Comparison of ENCODE assay signal across 27 cellular contexts in the genomic region with DNA sequence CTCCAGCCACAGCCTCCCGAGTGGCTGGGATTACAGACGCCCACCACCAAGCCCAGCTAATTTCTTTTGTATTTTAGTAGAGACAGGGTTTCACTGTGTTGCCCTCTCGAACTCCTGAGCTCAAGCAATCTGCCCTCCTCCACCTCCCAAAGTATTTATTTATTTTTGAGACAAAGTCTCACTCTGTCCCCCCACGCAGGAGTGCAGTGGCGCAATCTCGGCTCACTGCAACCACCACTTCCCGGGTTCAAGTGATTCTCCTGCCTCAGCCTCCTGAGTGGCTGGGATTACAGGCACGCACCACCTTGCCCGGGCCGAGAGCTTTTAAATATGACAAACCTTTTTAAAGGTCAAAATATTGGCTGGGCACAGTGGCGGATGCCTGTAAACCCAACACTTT. TPM values are rescaled to one million over a fixed set of nuclear protein-coding genes. Genes with fewer than 3 reads are reported as not detected.
DNase-seq lines count a peak whose midpoint lies in the region; ATAC-seq, FAIRE-seq and TF ChIP-seq lines count a peak whose summit lies in the region.
"Had no signal": no experiment of that assay in that cellular context is flagged by ENCODE, and none has a peak within 500 bp of the region (broad histone marks: within the 10 kb centered on the region; RNA-seq: fewer than 3 reads in every experiment).

No MANE protein-coding gene starts in this region.

- dilution Hi-C loops in mammary epithelial cell (cut with HindIII; ENCODE audit: low sequenced_read_pairs): no loop called here

- TF ChIP-seq POLR2A in HepG2 (IDR thresholded peaks at IDR 0.05; ENCODE audit: insufficient read depth in 1 of 2, low read depth in 2 of 2, low read length in 2 of 2) (no peak), right lobe of liver (IDR thresholded peaks at IDR 0.05) (no peak)

- in situ Hi-C loops in HepG2 (cut with HindIII; ENCODE audit: extremely low pct_ligation_motif_present, low pct_unique_long_range_greater_than_20kb): no loop called here
- in situ Hi-C loops in mammary epithelial cell (cut with MboI; ENCODE audit: low sequenced_read_pairs in 2 of 2): no loop called here

- TF ChIP-seq CTCF in HEK293 (tag by site-specific recombination; IDR thresholded peaks at IDR 0.05) (no peak), HepG2 (CRISPR knock-in tag; IDR thresholded peaks at IDR 0.05) (no peak), right lobe of liver (IDR thresholded peaks at IDR 0.05) (no peak), upper lobe of right lung (IDR thresholded peaks at IDR 0.05) (no peak), mammary epithelial cell (conservative IDR thresholded peaks at IDR 0.05 in 1 of 2, IDR thresholded peaks at IDR 0.05 in 1 of 2; ENCODE audit: extremely low read depth in 1 of 2, insufficient read depth in 1 of 2, low read depth in 1 of 2, low read length in 2 of 2) (no peak)

- no peak overlapping the region for H2AFZ ChIP-seq in HepG2 (ENCODE audit: low read length)
- H2AFZ ChIP-seq in mammary epithelial cell (ENCODE audit: low read depth, low read length): no peak overlapping the region

- no peak overlapping the region for H3K4me3 ChIP-seq in HEK293 (ENCODE audit: low read depth, low read length)
- H3K4me3 ChIP-seq in HepG2 (replicated peaks in 1 of 3; ENCODE audit: insufficient read depth in 1 of 3, low read depth in 2 of 3, low read length in 3 of 3): no peak overlapping the region
- no peak overlapping the region for H3K4me3 ChIP-seq in right lobe of liver
- no peak overlapping the region for H3K4me3 ChIP-seq in upper lobe of right lung
- H3K4me3 ChIP-seq in mammary epithelial cell (replicated peaks in 1 of 3; ENCODE audit: insufficient read depth in 1 of 3, low read depth in 2 of 3, low read length in 3 of 3): no peak overlapping the region
- H3K4me3 ChIP-seq: A549, BLaER1, GM12878 had no signal

- H3K9ac ChIP-seq in HepG2 (ENCODE audit: insufficient read depth, low read depth, low read length) (no peak overlapping the region), mammary epithelial cell (ENCODE audit: insufficient read depth, low read length) (no peak overlapping the region)
- H3K9ac ChIP-seq: BLaER1 had no signal

- CTCF ChIA-PET in HEK293 (lab: Yijun Ruan, JAX) (interaction anchor here (1.3 kb wide), 1 partner anchor 19 kb away, joined by 5 read pairs; no protein-coding TSS in a partner anchor), HepG2 (lab: Yijun Ruan, JAX; ENCODE audit: low intra/inter-chr PET ratio, low total read pairs) (no interaction called here), mammary epithelial cell (lab: Charles Lee; ENCODE audit: low non-redundant PET) (no interaction called here)

- ATAC-seq in HepG2 (peak; percentile 38; the same call in 2 of the 3 replicates), right lobe of liver (peak; percentile 53 to 73 (median 62)), upper lobe of right lung (no peak), GM19397 (IDR thresholded peaks at IDR 0.05; ENCODE audit: unreplicated experiment) (no peak), HG02610 (IDR thresholded peaks at IDR 0.05; ENCODE audit: unreplicated experiment) (no peak)
- ATAC-seq: A549, GM12878 had no signal

- WGBS in HepG2 (ENCODE audit: low lambda C conversion rate): 47% methylated on average over 11 of the region's 11 CpGs
- WGBS in right lobe of liver (ENCODE audit: insufficient coverage, low coverage, low lambda C conversion rate, missing lambda C conversion rate): 52% methylated on average over 11 of the region's 11 CpGs
- 100% methylated on average over 11 of the region's 11 CpGs for WGBS in mammary epithelial cell (ENCODE audit: low coverage, missing lambda C conversion rate)

- intact Hi-C loops in HepG2 (cut with micrococcal nuclease; ENCODE audit: unreplicated experiment): no loop called here
- intact Hi-C loops in right lobe of liver (cut with DNase I): no loop called here
- intact Hi-C loops in upper lobe of right lung (cut with DNase I): no loop called here
- intact Hi-C loops in mammary epithelial cell (cut with micrococcal nuclease): no loop called here

- no TSS peak for BruUV-seq in HepG2 (replicated peaks; lab: Mats Ljungman, UMichigan)
- BruUV-seq in mammary epithelial cell (replicated peaks; lab: Mats Ljungman, UMichigan): no TSS peak

- H3K27ac ChIP-seq in HEK293 (ENCODE audit: extremely low read depth, low read depth, low read length): no peak overlapping the region
- H3K27ac ChIP-seq in HepG2 (ENCODE audit: extremely low read length, insufficient read depth, low read length): peak overlapping the region; percentile 52
- H3K27ac ChIP-seq in right lobe of liver: no peak overlapping the region
- no peak overlapping the region for H3K27ac ChIP-seq in upper lobe of right lung
- no peak overlapping the region for H3K27ac ChIP-seq in mammary epithelial cell (ENCODE audit: insufficient read depth, low read depth, low read length)
- H3K27ac ChIP-seq: 22Rv1, A549, BLaER1 had no signal

- no peaks in the 10 kb centered on the region; a peak in 1 of 3 replicates for H3K36me3 ChIP-seq in HEK293 (ENCODE audit: control insufficient read depth in 2 of 2, insufficient read depth in 1 of 2, low read length in 2 of 2)
- H3K36me3 ChIP-seq in HepG2 (replicated peaks in 1 of 2; ENCODE audit: control insufficient read depth in 1 of 2, insufficient read depth in 2 of 2, low read length in 2 of 2): no peaks in the 10 kb centered on the region
- no peaks in the 10 kb centered on the region for H3K36me3 ChIP-seq in right lobe of liver
- H3K36me3 ChIP-seq in upper lobe of right lung: no peaks in the 10 kb centered on the region
- H3K36me3 ChIP-seq in mammary epithelial cell (ENCODE audit: insufficient read depth, low read length): peaks cover 2% of the 10 kb centered on the region
- H3K36me3 ChIP-seq: BE2C had no signal

- FAIRE-seq in HepG2 (lab: Jason Lieb, UNC): no peak
- FAIRE-seq: A549, GM12878, GM12892, GM18507 had no signal

- no peaks in the 10 kb centered on the region for H4K20me1 ChIP-seq in HepG2 (ENCODE audit: insufficient read depth, low read length)
- peaks cover 6% of the 10 kb centered on the region for H4K20me1 ChIP-seq in mammary epithelial cell (ENCODE audit: insufficient read depth, low read length)

- no peak for TF ChIP-seq EP300 in HepG2 (IDR thresholded peaks at IDR 0.05; ENCODE audit: low read depth in 2 of 2, low read length in 2 of 2)
- no peak for TF ChIP-seq EP300 in HepG2 (CRISPR knock-in tag; IDR thresholded peaks at IDR 0.05; ENCODE audit: borderline replicate concordance)

- POLR2A ChIA-PET in HEK293 (lab: Yijun Ruan, JAX) (interaction anchor here (0.5 to 1.0 kb wide), 3 partner anchors 13 to 21 kb away, joined by 3 read pairs; no protein-coding TSS in a partner anchor), HepG2 (lab: Yijun Ruan, JAX) (interaction anchor here (1.5 to 2.8 kb wide), 3 partner anchors 11 to 19 kb away, joined by 6 to 19 read pairs (median 7); a partner anchor contains a TSS)

- H3K4me2 ChIP-seq in HepG2 (ENCODE audit: low read depth, low read length) (peak overlapping the region; percentile 32; the same call in 1 of the 2 replicates), mammary epithelial cell (ENCODE audit: insufficient read depth, low read depth, low read length) (no peak overlapping the region)
- H3K4me2 ChIP-seq: A549, BLaER1 had no signal

- DNase-seq in HepG2 (ENCODE audit: low spot score) (peak; percentile 35), right lobe of liver (no peak), upper lobe of right lung (peak; percentile 37), mammary epithelial cell (no peak)
- DNase-seq: AML-193; BE2C; C1 segment of cervical spinal cord; CD4-positive, alpha-beta memory T cell; CD4-positive, CD25-positive, alpha-beta regulatory T cell; CD8-positive, alpha-beta memory T cell; COR-L47; DMS 273 treated with DMSO at 0.1 percent for 48 hours; DMS153; DMS53; DMS79; DND-41; EL; GDM1 had no signal

- no peak for TF ChIP-seq RAD21 in HepG2 (CRISPR knock-in tag; IDR thresholded peaks at IDR 0.05)

- H3K27me3 ChIP-seq in HepG2 (ENCODE audit: control insufficient read depth in 1 of 2, insufficient read depth in 2 of 2, low read length in 2 of 2) (no peaks in the 10 kb centered on the region), right lobe of liver (no peaks in the 10 kb centered on the region), upper lobe of right lung (no peaks in the 10 kb centered on the region), mammary epithelial cell (ENCODE audit: insufficient read depth, low read length) (no peaks in the 10 kb centered on the region)
- H3K27me3 ChIP-seq: BE2C, BLaER1 had no signal

- H3K9me3 ChIP-seq in HEK293 (ENCODE audit: control insufficient read depth, insufficient read depth, low read depth, low read length) (no peaks in the 10 kb centered on the region), HepG2 (ENCODE audit: low read length) (no peaks in the 10 kb centered on the region), right lobe of liver (no peaks in the 10 kb centered on the region), upper lobe of right lung (no peaks in the 10 kb centered on the region), mammary epithelial cell (replicated peaks; ENCODE audit: insufficient read depth, low read length) (no peaks in the 10 kb centered on the region)
- H3K9me3 ChIP-seq: A549, BE2C, BLaER1 had no signal

- H3K4me1 ChIP-seq in HEK293 (ENCODE audit: control insufficient read depth, insufficient read depth, low read length): peaks cover 8% of the 10 kb centered on the region; the same call in 1 of the 2 replicates
- H3K4me1 ChIP-seq in HepG2 (ENCODE audit: insufficient read depth, low read length): peaks cover 20% of the 10 kb centered on the region
- peaks cover 0 to 20% (median 5%) of the 10 kb centered on the region in 4 donors for H3K4me1 ChIP-seq in right lobe of liver
- H3K4me1 ChIP-seq in upper lobe of right lung: peaks cover 5% of the 10 kb centered on the region
- H3K4me1 ChIP-seq in mammary epithelial cell (ENCODE audit: insufficient read depth, low read length): no peaks in the 10 kb centered on the region
- H3K4me1 ChIP-seq: BE2C had no signal

- H3K79me2 ChIP-seq in HepG2 (ENCODE audit: insufficient read depth, low read length): peaks cover 77% of the 10 kb centered on the region
- H3K79me2 ChIP-seq in mammary epithelial cell (ENCODE audit: insufficient read depth, low read length): peaks cover 93% of the 10 kb centered on the region

RNA-seq across cellular contexts. Expression of a gene that starts 14.6 kb away (rescaled TPM):
- total RNA-seq in HepG2 (2016; rRNA removed; fragmentation: Illumina TruSeq; extraction: Trizol) (20.3 and 27.7 TPM in 2 replicates), right lobe of liver (10 to 100 TPM; 28.3 to 48.4 (median 43.7) TPM), upper lobe of right lung (139 TPM), mammary epithelial cell (100 to 1,000 TPM in 1 of 2 donors, 10 to 100 TPM in 1; 57.2 to 104 TPM)
- 5.7 and 8.8 TPM in 2 replicates for total RNA-seq in HepG2 (2016; cell fraction: cytosol; rRNA removed; fragmentation: Illumina TruSeq; extraction: Trizol; ENCODE audit: low read depth)
- total RNA-seq in HepG2 (2016; cell fraction: insoluble cytoplasmic fraction; rRNA removed; fragmentation: Illumina TruSeq; extraction: Trizol): 22.2 and 31.9 TPM in 2 replicates
- total RNA-seq in HepG2 (2016; cell fraction: membrane; rRNA removed; fragmentation: Illumina TruSeq; extraction: Trizol): 14.7 and 15.0 TPM in 2 replicates
- 34.7 and 36.8 TPM in 2 replicates for total RNA-seq in HepG2 (2016; cell fraction: nucleus; rRNA removed; fragmentation: Illumina TruSeq; extraction: Trizol)
- polyA plus RNA-seq in HepG2 (2011; rRNA removed) (71.1 and 77.1 TPM in 2 replicates), mammary epithelial cell (89.1 TPM)
- 46.5 and 51.7 TPM in 2 replicates for polyA plus RNA-seq in HepG2 (2011; cell fraction: cytosol; rRNA removed)
- polyA plus RNA-seq in HepG2 (2011; cell fraction: nucleus; rRNA removed): 87.4 and 94.3 TPM in 2 replicates
- 32.2 and 36.9 TPM in 2 replicates for polyA plus RNA-seq in HepG2 (2012)
- 2.7 and 3.2 TPM in 2 replicates for polyA plus RNA-seq in HepG2 (2016; cell fraction: cytosol; fragmentation: Illumina TruSeq; extraction: Trizol; ENCODE audit: low read depth)
- 41.7 and 43.4 TPM in 2 replicates for polyA plus RNA-seq in HepG2 (2016; cell fraction: insoluble cytoplasmic fraction; fragmentation: Illumina TruSeq; extraction: Trizol; ENCODE audit: low read depth)
- 9.9 and 10.5 TPM in 2 replicates for polyA plus RNA-seq in HepG2 (2016; cell fraction: membrane; fragmentation: Illumina TruSeq; extraction: Trizol; ENCODE audit: low read depth)
- 52.2 and 60.2 TPM in 2 replicates for polyA plus RNA-seq in HepG2 (2016; cell fraction: nucleus; fragmentation: Illumina TruSeq; extraction: Trizol; ENCODE audit: insufficient read depth, low read depth)
- polyA minus RNA-seq in HepG2 (2011; rRNA and poly(A)+ RNA removed; ENCODE audit: low replicate concordance): 149 and 174 TPM in 2 replicates
- 41.3 and 51.9 TPM in 2 replicates for polyA minus RNA-seq in HepG2 (2011; cell fraction: cytosol; rRNA and poly(A)+ RNA removed)
- 101 and 107 TPM in 2 replicates for polyA minus RNA-seq in HepG2 (2011; cell fraction: nucleus; rRNA and poly(A)+ RNA removed)
- polyA minus RNA-seq in mammary epithelial cell: 125 TPM

RNA-seq across cellular contexts. Expression of a gene that starts 47.0 kb away (rescaled TPM):
- total RNA-seq in HepG2 (2016; rRNA removed; fragmentation: Illumina TruSeq; extraction: Trizol) (15.0 and 15.9 TPM in 2 replicates), right lobe of liver (10 to 100 TPM in 2 of 6 experiments, 1 to 10 TPM in 4; 4.7 to 12.4 (median 5.7) TPM), upper lobe of right lung (11.3 TPM), mammary epithelial cell (10 to 100 TPM; 14.8 to 26.3 TPM)
- 1.1 and 1.4 TPM in 2 replicates for total RNA-seq in HepG2 (2016; cell fraction: cytosol; rRNA removed; fragmentation: Illumina TruSeq; extraction: Trizol; ENCODE audit: low read depth)
- total RNA-seq in HepG2 (2016; cell fraction: insoluble cytoplasmic fraction; rRNA removed; fragmentation: Illumina TruSeq; extraction: Trizol): 14.6 and 15.0 TPM in 2 replicates
- 4.5 and 4.9 TPM in 2 replicates for total RNA-seq in HepG2 (2016; cell fraction: membrane; rRNA removed; fragmentation: Illumina TruSeq; extraction: Trizol)
- total RNA-seq in HepG2 (2016; cell fraction: nucleus; rRNA removed; fragmentation: Illumina TruSeq; extraction: Trizol): 6.9 and 8.2 TPM in 2 replicates
- polyA plus RNA-seq in HepG2 (2011; rRNA removed) (4.5 and 6.4 TPM in 2 replicates), mammary epithelial cell (15.8 TPM)
- polyA plus RNA-seq in HepG2 (2011; cell fraction: cytosol; rRNA removed): 5.1 and 5.6 TPM in 2 replicates
- 6.1 and 6.4 TPM in 2 replicates for polyA plus RNA-seq in HepG2 (2011; cell fraction: nucleus; rRNA removed)
- polyA plus RNA-seq in HepG2 (2012): 3.6 and 4.5 TPM in 2 replicates
- 0.70 and 0.74 TPM in 2 replicates for polyA plus RNA-seq in HepG2 (2016; cell fraction: cytosol; fragmentation: Illumina TruSeq; extraction: Trizol; ENCODE audit: low read depth)
- polyA plus RNA-seq in HepG2 (2016; cell fraction: insoluble cytoplasmic fraction; fragmentation: Illumina TruSeq; extraction: Trizol; ENCODE audit: low read depth): 14.9 and 15.5 TPM in 2 replicates
- polyA plus RNA-seq in HepG2 (2016; cell fraction: membrane; fragmentation: Illumina TruSeq; extraction: Trizol; ENCODE audit: low read depth): 1.9 and 2.0 TPM in 2 replicates
- 8.8 and 10.1 TPM in 2 replicates for polyA plus RNA-seq in HepG2 (2016; cell fraction: nucleus; fragmentation: Illumina TruSeq; extraction: Trizol; ENCODE audit: insufficient read depth, low read depth)
- 12.5 and 31.8 TPM in 2 replicates for polyA minus RNA-seq in HepG2 (2011; rRNA and poly(A)+ RNA removed; ENCODE audit: low replicate concordance)
- 5.6 and 5.8 TPM in 2 replicates for polyA minus RNA-seq in HepG2 (2011; cell fraction: cytosol; rRNA and poly(A)+ RNA removed)
- 10.3 and 10.8 TPM in 2 replicates for polyA minus RNA-seq in HepG2 (2011; cell fraction: nucleus; rRNA and poly(A)+ RNA removed)
- polyA minus RNA-seq in mammary epithelial cell: 12.0 TPM

Comparison
In these comparisons a context has a peak if more than half of its experiments do, and no peak if none do; other contexts are left out.
1. DNase-seq: peak in HepG2 (single experiment) and upper lobe of right lung (single experiment); none in right lobe of liver (0 of 3) and mammary epithelial cell (single experiment).
2. ATAC-seq: peak in HepG2 (single experiment) and right lobe of liver (4 of 4); none in upper lobe of right lung (single experiment), GM19397 (single experiment) and HG02610 (single experiment).